In the genomic region with DNA sequence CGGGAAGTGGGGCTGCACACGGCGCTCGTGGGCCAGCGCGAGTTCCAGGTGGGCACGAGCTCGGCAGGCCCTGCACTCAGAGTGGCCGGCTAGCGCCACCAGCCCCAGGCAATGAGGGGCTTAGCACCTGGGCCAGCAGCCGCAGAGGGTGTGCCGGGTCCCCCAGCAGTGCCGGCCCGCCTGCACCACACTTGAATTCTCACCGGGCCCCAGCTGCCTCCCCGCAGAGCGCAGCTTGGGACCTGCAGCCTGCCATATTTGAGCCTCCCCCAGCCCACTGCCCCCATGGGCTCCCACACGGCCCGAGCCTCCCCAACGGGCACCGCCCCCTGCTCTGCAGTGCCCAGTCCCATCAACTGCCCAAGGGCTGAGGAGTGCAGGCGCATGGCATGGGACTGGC, we compare ENCODE assay signal across 26 cellular contexts.
"Had no signal": no experiment of that assay in that cellular context is flagged by ENCODE, and none has a peak within 500 bp of the region (broad histone marks: within the 10 kb centered on the region; RNA-seq: fewer than 3 reads in every experiment).

No MANE protein-coding gene starts in this region.

- H3K4me1 ChIP-seq: stomach, suprapubic skin, testis, thyroid gland, tibial nerve, transverse colon, upper lobe of right lung, uterus, vagina had no signal

- ATAC-seq: stimulated activated effector memory CD8-positive, alpha-beta T cell treated with anti-CD3 and anti-CD28 coated beads, Interleukin-12 subunit alpha, Interleukin-12 subunit beta, amount 100 ng/mL, for 72 hours; stimulated activated memory B cell treated with anti-CD40 and anti-IgM and Interleukin-4, amounts not matched to agents 10 μg/mL and 1 μg/mL and 100 μg/mL, for 72 hours; stimulated activated naive B cell treated with anti-CD40 and anti-IgM and Interleukin-4, amounts not matched to agents 10 μg/mL and 1 μg/mL and 100 μg/mL, for 72 hours; stimulated activated naive CD8-positive, alpha-beta T cell treated with anti-CD3 and anti-CD28 coated beads, Interleukin-15, amount 100 ng/mL, for 72 hours; stimulated activated naive CD8-positive, alpha-beta T cell treated with anti-CD3 and anti-CD28 coated beads, Interleukin-15, Interleukin-2, amounts not matched to agents 100 U/mL and 50 U/mL, for 24 hours; upper lobe of right lung had no signal

- H3K27ac ChIP-seq: stomach, suprapubic skin, testis, thoracic aorta, thyroid gland, tibial artery, tibial nerve, transverse colon, upper lobe of left lung, upper lobe of right lung, uterus, vagina had no signal

- H3K27me3 ChIP-seq: stomach, suprapubic skin, testis, thyroid gland, tibial artery, tibial nerve, transverse colon, upper lobe of left lung, upper lobe of right lung, uterus, vagina had no signal

- FAIRE-seq: urothelium cell line had no signal

- DNase-seq: stimulated activated CD4-positive, alpha-beta T cell treated with anti-CD3 and anti-CD28 coated beads, Interleukin-2, amount 100 ng/mL, for 48 hours; stimulated activated CD4-positive, alpha-beta T cell treated with anti-CD3 and anti-CD28 coated beads, Interleukin-4, amount 100 ng/mL, for 1 hour; stimulated activated CD4-positive, alpha-beta T cell treated with anti-CD3 and anti-CD28 coated beads, Interleukin-4, amount 100 ng/mL, for 24 hours; stimulated activated CD4-positive, alpha-beta T cell treated with anti-CD3 and anti-CD28 coated beads, Interleukin-4, amount 100 ng/mL, for 4 hours; stimulated activated CD8-positive, alpha-beta memory T cell treated with anti-CD3 and anti-CD28 coated beads, Interleukin-4, amount 100 ng/mL, for 48 hours; stimulated activated naive B cell treated with anti-CD40 and anti-IgM and Interleukin-4, amounts not matched to agents 10 μg/mL and 1 μg/mL and 100 μg/mL, for 72 hours; stimulated activated naive CD4-positive, alpha-beta T cell; stimulated activated naive CD4-positive, alpha-beta T cell treated with Interleukin-2 at 50 U/mL for 16 hours; stimulated activated naive CD8-positive, alpha-beta T cell treated with anti-CD3 and anti-CD28 coated beads, Interleukin-15, amount 100 ng/mL, for 72 hours; stimulated activated naive CD8-positive, alpha-beta T cell treated with anti-CD3 and anti-CD28 coated beads, Interleukin-15, Interleukin-2, amounts not matched to agents 100 U/mL and 50 U/mL, for 24 hours; stomach; substantia nigra; testis; thyroid gland; tibial artery; transverse colon; upper lobe of right lung; uterus had no signal

- H3K36me3 ChIP-seq: stomach, suprapubic skin, thoracic aorta, thyroid gland, tibial artery, tibial nerve, transverse colon, upper lobe of left lung, upper lobe of right lung, uterus, vagina had no signal

- H3K9me3 ChIP-seq: testis, thyroid gland, upper lobe of right lung, vagina had no signal

- H3K4me3 ChIP-seq: stomach, suprapubic skin, testis, thoracic aorta, thyroid gland, tibial artery, tibial nerve, transverse colon, upper lobe of left lung, upper lobe of right lung, uterus, vagina had no signal
